Comparison of ENCODE assay signal across 8 cellular contexts in the genomic region with DNA sequence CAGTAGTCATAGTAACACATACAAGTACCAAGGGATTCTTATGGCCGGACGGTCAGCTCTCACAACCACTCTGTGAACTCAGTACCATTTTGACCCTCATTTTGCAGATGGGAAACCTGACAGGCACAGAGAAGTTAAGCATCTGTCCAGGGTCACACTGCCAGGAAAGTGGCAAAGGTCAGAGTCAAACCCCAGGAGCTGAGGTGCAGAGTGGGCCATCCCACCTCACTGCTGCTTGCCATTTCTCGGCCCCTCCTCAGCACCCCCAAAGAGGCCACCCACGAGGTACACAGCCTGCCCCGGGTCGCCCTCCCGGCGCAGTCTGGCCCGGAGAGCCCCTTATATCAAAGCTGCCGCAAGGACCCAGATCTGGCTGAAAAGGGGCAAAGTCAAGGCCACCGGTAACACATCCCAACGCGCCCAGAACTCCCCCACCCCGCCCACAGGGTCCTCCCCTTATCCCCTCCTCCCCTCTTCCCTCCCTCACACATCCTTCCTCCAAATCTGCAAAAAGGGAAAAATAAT. TPM values are rescaled to one million over a fixed set of nuclear protein-coding genes. Genes with fewer than 3 reads are reported as not detected.
DNase-seq lines count a peak whose midpoint lies in the region; ATAC-seq and TF ChIP-seq lines count a peak whose summit lies in the region.

No MANE protein-coding gene starts in this region.

- H3K4me3 ChIP-seq in HCT116 (replicated peaks in 1 of 2; ENCODE audit: low read depth in 1 of 2, low read length in 2 of 2) (peak overlapping the region; percentile 70 to 82), iPS-15b (ENCODE audit: low read depth, low read length) (peak overlapping the region; percentile 82)

- no peak overlapping the region for H2AFZ ChIP-seq in HCT116 (ENCODE audit: low read depth, low read length, poor library complexity, severe bottlenecking)

- H3K27me3 ChIP-seq in HCT116 (ENCODE audit: insufficient read depth, low read length) (no peaks in the 10 kb centered on the region), iPS-15b (ENCODE audit: control insufficient read depth, insufficient read depth, low read length) (no peaks in the 10 kb centered on the region)

- intact Hi-C loops in HCT116 (cut with micrococcal nuclease) = loop anchor here (2.0 to 10.0 kb wide), 6 partner anchors 72 to 202 kb away; no protein-coding TSS in a partner anchor

- ATAC-seq in HCT116 (no peak), GM21447 (IDR thresholded peaks at IDR 0.05; ENCODE audit: unreplicated experiment) (no peak)
- no peak for ATAC-seq in activated CD8-positive, alpha-beta T cell treated with anti-CD3 and anti-CD28 coated beads, Interleukin-2, amount 10 ng/mL, durations not matched to agents 7 days and 5 days
- ATAC-seq in stimulated activated memory B cell treated with anti-CD40 and anti-IgM and Interleukin-4, amounts not matched to agents 10 μg/mL and 1 μg/mL and 100 μg/mL, for 72 hours = no peak

- no peaks in the 10 kb centered on the region for H3K9me2 ChIP-seq in HCT116 (ENCODE audit: insufficient read depth)

- no peak for DNase-seq in HCT116 (ENCODE audit: low read depth, low spot score)
- no peak for DNase-seq in activated CD8-positive, alpha-beta T cell treated with anti-CD3 and anti-CD28 coated beads, Interleukin-2, amount 10 ng/mL, durations not matched to agents 7 days and 5 days
- no peak for DNase-seq in nucleus accumbens (lab: John Stamatoyannopoulos, UW)
- no peak for DNase-seq in stimulated activated CD4-positive, alpha-beta T cell treated with anti-CD3 and anti-CD28 coated beads, Interleukin-12 subunit alpha, Interleukin-12 subunit beta, amount 100 ng/mL, for 4 hours
- DNase-seq in stimulated activated CD4-positive, alpha-beta T cell treated with anti-CD3 and anti-CD28 coated beads, Interleukin-4, amount 100 ng/mL, for 4 hours = no peak

- H3K4me3 Mint-ChIP-seq in activated CD8-positive, alpha-beta T cell treated with anti-CD3 and anti-CD28 coated beads, Interleukin-2, amount 10 ng/mL, durations not matched to agents 7 days and 5 days = peak overlapping the region; percentile 94
- peak overlapping the region; percentile 94 for H3K4me3 Mint-ChIP-seq in stimulated activated memory B cell treated with anti-CD40 and anti-IgM and Interleukin-4, amounts not matched to agents 10 μg/mL and 1 μg/mL and 100 μg/mL, for 72 hours

- TF ChIP-seq RAD21 in HCT116 (IDR thresholded peaks at IDR 0.05; ENCODE audit: low read depth) = no peak

- RAD21 ChIA-PET in HCT116 (lab: Charles Lee; ENCODE audit: low non-redundant PET in 1 of 2, low total read pairs in 2 of 2, uncharacterized antibody in 2 of 2, unreplicated experiment in 2 of 2) = no interaction called here

- H3K36me3 ChIP-seq in HCT116 (ENCODE audit: control insufficient read depth in 1 of 2, insufficient read depth in 2 of 2, low read length in 2 of 2) = peaks cover 0 to 6% of the 10 kb centered on the region in 2 experiments; a peak in 1 of 4 replicates
- H3K36me3 ChIP-seq in iPS-15b (ENCODE audit: control insufficient read depth, insufficient read depth, low read length) = peaks cover 5% of the 10 kb centered on the region

- no peak for TF ChIP-seq POLR2A in HCT116 (IDR thresholded peaks at IDR 0.05; ENCODE audit: borderline replicate concordance, extremely low read depth, insufficient read depth, insufficient read length)

- H3K9ac ChIP-seq in HCT116 (ENCODE audit: low read length) (peak overlapping the region; percentile 96), iPS-15b (ENCODE audit: low read depth, low read length) (no peak overlapping the region)

- POLR2A ChIA-PET in HCT116 (lab: Charles Lee) = no interaction called here
- POLR2A ChIA-PET in activated CD8-positive, alpha-beta T cell treated with anti-CD3 and anti-CD28 coated beads, Interleukin-2, amount 10 ng/mL, durations not matched to agents 7 days and 5 days (lab: Charles Lee) = no interaction called here

- H3K4me1 ChIP-seq in HCT116 (ENCODE audit: control insufficient read depth in 1 of 2, insufficient read depth in 2 of 2, low read length in 2 of 2) (peaks cover 6 to 27% of the 10 kb centered on the region in 2 experiments; a peak in 3 of 4 replicates), iPS-15b (ENCODE audit: control insufficient read depth, insufficient read depth, low read length) (peaks cover 30% of the 10 kb centered on the region)

- peaks cover 62% of the 10 kb centered on the region for H3K79me2 ChIP-seq in HCT116 (ENCODE audit: insufficient read depth, low read length)

- CTCF ChIA-PET in HCT116 (lab: Charles Lee) = no interaction called here
- CTCF ChIA-PET in activated CD8-positive, alpha-beta T cell treated with anti-CD3 and anti-CD28 coated beads, Interleukin-2, amount 10 ng/mL, durations not matched to agents 7 days and 5 days (lab: Charles Lee) = interaction anchor here (0.7 kb wide), 1 partner anchor 206 kb away, joined by 3 read pairs; no protein-coding TSS in a partner anchor

- no peaks in the 10 kb centered on the region for H3K36me3 Mint-ChIP-seq in activated CD8-positive, alpha-beta T cell treated with anti-CD3 and anti-CD28 coated beads, Interleukin-2, amount 10 ng/mL, durations not matched to agents 7 days and 5 days (ENCODE audit: low read depth)
- no peaks in the 10 kb centered on the region for H3K36me3 Mint-ChIP-seq in stimulated activated memory B cell treated with anti-CD40 and anti-IgM and Interleukin-4, amounts not matched to agents 10 μg/mL and 1 μg/mL and 100 μg/mL, for 72 hours

- no peak for TF ChIP-seq CTCF in HCT116 (IDR thresholded peaks at IDR 0.05 in 2 of 3, conservative IDR thresholded peaks at IDR 0.05 in 1 of 3; ENCODE audit: borderline replicate concordance in 1 of 3, insufficient read depth in 1 of 3, low read depth in 2 of 3, low read length in 2 of 3)

- peaks cover 5% of the 10 kb centered on the region for H3K27me3 Mint-ChIP-seq in activated CD8-positive, alpha-beta T cell treated with anti-CD3 and anti-CD28 coated beads, Interleukin-2, amount 10 ng/mL, durations not matched to agents 7 days and 5 days (ENCODE audit: low read depth)
- no peaks in the 10 kb centered on the region for H3K27me3 Mint-ChIP-seq in stimulated activated memory B cell treated with anti-CD40 and anti-IgM and Interleukin-4, amounts not matched to agents 10 μg/mL and 1 μg/mL and 100 μg/mL, for 72 hours

- H3K4me2 ChIP-seq in HCT116 (ENCODE audit: low read length) = peak overlapping the region; percentile 86

- peaks cover 29% of the 10 kb centered on the region for H3K4me1 Mint-ChIP-seq in activated CD8-positive, alpha-beta T cell treated with anti-CD3 and anti-CD28 coated beads, Interleukin-2, amount 10 ng/mL, durations not matched to agents 7 days and 5 days (ENCODE audit: low read depth)
- peaks cover 73% of the 10 kb centered on the region for H3K4me1 Mint-ChIP-seq in stimulated activated memory B cell treated with anti-CD40 and anti-IgM and Interleukin-4, amounts not matched to agents 10 μg/mL and 1 μg/mL and 100 μg/mL, for 72 hours

- peaks cover 11% of the 10 kb centered on the region; the same call in 1 of the 2 replicates for H4K20me1 ChIP-seq in HCT116 (ENCODE audit: insufficient read depth)

- H3K27ac Mint-ChIP-seq in activated CD8-positive, alpha-beta T cell treated with anti-CD3 and anti-CD28 coated beads, Interleukin-2, amount 10 ng/mL, durations not matched to agents 7 days and 5 days = peak overlapping the region; percentile 43
- peak overlapping the region; percentile 81 for H3K27ac Mint-ChIP-seq in stimulated activated memory B cell treated with anti-CD40 and anti-IgM and Interleukin-4, amounts not matched to agents 10 μg/mL and 1 μg/mL and 100 μg/mL, for 72 hours

- H3K9me3 ChIP-seq in HCT116 (ENCODE audit: control insufficient read depth in 1 of 2, insufficient read depth in 1 of 2, low read depth in 1 of 2, low read length in 2 of 2) = no peaks in the 10 kb centered on the region
- H3K9me3 ChIP-seq in iPS-15b (ENCODE audit: control insufficient read depth, insufficient read depth, low read length) = no peaks in the 10 kb centered on the region

- peak overlapping the region; percentile 94; the same call in 1 of the 2 replicates for H3K27ac ChIP-seq in HCT116 (ENCODE audit: low read depth, low read length)

- BruUV-seq in HCT116 (replicated peaks; lab: Mats Ljungman, UMichigan) = TSS peak; percentile 57

- no peaks in the 10 kb centered on the region for H3K9me3 Mint-ChIP-seq in activated CD8-positive, alpha-beta T cell treated with anti-CD3 and anti-CD28 coated beads, Interleukin-2, amount 10 ng/mL, durations not matched to agents 7 days and 5 days (ENCODE audit: insufficient read depth)
- H3K9me3 Mint-ChIP-seq in stimulated activated memory B cell treated with anti-CD40 and anti-IgM and Interleukin-4, amounts not matched to agents 10 μg/mL and 1 μg/mL and 100 μg/mL, for 72 hours = no peaks in the 10 kb centered on the region

TF ChIP-seq in HCT116, 20 proteins besides CTCF, POLR2A, EP300 and RAD21:
- TF ChIP-seq CEBPB (IDR thresholded peaks at IDR 0.05; ENCODE audit: low read depth) (no peak), YY1 (IDR thresholded peaks at IDR 0.05; ENCODE audit: extremely low read depth, insufficient replicate concordance, low read depth, low read length) (no peak), JUND (IDR thresholded peaks at IDR 0.05) (no peak), EGR1 (IDR thresholded peaks at IDR 0.05; ENCODE audit: low read depth) (no peak), ZNF274 (IDR thresholded peaks at IDR 0.05; ENCODE audit: low read depth, low read length) (no peak), CBX3 (IDR thresholded peaks at IDR 0.05; ENCODE audit: low read depth) (no peak)

RNA-seq across cellular contexts. Expression of a gene that starts 1.7 kb away (rescaled TPM):
- total RNA-seq in HCT116 (2021; ENCODE audit: unreplicated experiment) = 153 TPM
- polyA plus RNA-seq in HCT116 (2012) = 84.8 and 92.4 TPM in 2 replicates
- 10 to 100 TPM; 92.9 to 99.9 TPM for total RNA-seq in activated CD8-positive, alpha-beta T cell treated with anti-CD3 and anti-CD28 coated beads, Interleukin-2, amount 10 ng/mL, durations not matched to agents 7 days and 5 days
